ENCODE assay signal across 9 cellular contexts in the genomic region with DNA sequence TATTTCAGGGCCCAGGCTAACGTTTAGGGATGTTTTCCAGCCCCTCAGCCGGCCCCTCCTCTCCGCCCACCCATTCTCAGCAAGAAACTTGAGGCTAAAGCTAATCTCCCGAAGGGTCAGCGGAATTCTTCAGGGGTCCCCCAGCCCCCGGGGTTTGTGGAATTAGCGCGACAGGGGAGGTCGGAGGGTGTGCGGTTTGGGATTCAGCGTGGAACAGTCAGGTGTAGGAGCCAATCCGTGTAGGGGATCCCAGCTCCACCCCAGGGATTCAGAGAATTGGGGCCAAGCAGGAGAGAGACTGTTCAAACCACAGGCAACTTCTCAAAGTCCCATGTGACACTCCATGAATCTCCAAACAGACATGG. TPM values are rescaled to one million over a fixed set of nuclear protein-coding genes. Genes with fewer than 3 reads are reported as not detected.
A peak's percentile ranks its signal among the peaks of the same experiment; 100 is the strongest.
DNase-seq lines count a peak whose midpoint lies in the region; ATAC-seq, FAIRE-seq and TF ChIP-seq lines count a peak whose summit lies in the region.
"Had no signal": no experiment of that assay in that cellular context is flagged by ENCODE, and none has a peak within 500 bp of the region (broad histone marks: within the 10 kb centered on the region; RNA-seq: fewer than 3 reads in every experiment).

No MANE protein-coding gene starts in this region.

- peak overlapping the region; percentile 88 for H3K4me2 ChIP-seq in endothelial cell of umbilical vein (ENCODE audit: insufficient read depth, low read length)

- H2AFZ ChIP-seq in endothelial cell of umbilical vein (ENCODE audit: low read depth, low read length), result no peak overlapping the region

- no peaks in the 10 kb centered on the region for H3K4me1 ChIP-seq in ES-I3 (ENCODE audit: insufficient read depth, low read length)
- H3K4me1 ChIP-seq in endothelial cell of umbilical vein (ENCODE audit: control insufficient read depth, extremely low read depth, insufficient read depth, low read length), result peaks cover 42% of the 10 kb centered on the region
- peaks cover 50 to 51% of the 10 kb centered on the region in 2 experiments for H3K4me1 ChIP-seq in neutrophil (ENCODE audit: control insufficient read depth in 1 of 2, insufficient read depth in 1 of 2, low read depth in 1 of 2, low read length in 1 of 2)

- H3K27me3 ChIP-seq in endothelial cell of umbilical vein (ENCODE audit: control insufficient read depth in 2 of 2, insufficient read depth in 2 of 2, low read length in 2 of 2) (no peaks in the 10 kb centered on the region), neutrophil (no peaks in the 10 kb centered on the region)

- peaks cover 70% of the 10 kb centered on the region for H3K79me2 ChIP-seq in endothelial cell of umbilical vein (ENCODE audit: control insufficient read depth, insufficient read depth, low read length)

- peak overlapping the region; percentile 53 for H3K9ac ChIP-seq in ES-I3 (ENCODE audit: low read depth, low read length)
- H3K9ac ChIP-seq in endothelial cell of umbilical vein (replicated peaks; ENCODE audit: extremely low read depth, insufficient read depth, low read length), result peak overlapping the region; percentile 93

- FAIRE-seq in endothelial cell of umbilical vein (lab: Jason Lieb, UNC), result no peak

- no peak for TF ChIP-seq CTCF in endothelial cell of umbilical vein (IDR thresholded peaks at IDR 0.05; ENCODE audit: extremely low read depth in 1 of 2, insufficient read depth in 1 of 2, low read depth in 1 of 2, low read length in 2 of 2)
- no peak for TF ChIP-seq CTCF in neutrophil (IDR thresholded peaks at IDR 0.05)

- CTCF ChIA-PET in endothelial cell of umbilical vein (lab: Charles Lee), result interaction anchor here (1.1 to 3.1 kb wide), 9 partner anchors 17 to 234 kb away, joined by 3 to 24 read pairs (median 3); no protein-coding TSS in a partner anchor

- no peak for TF ChIP-seq POLR2A in endothelial cell of umbilical vein (IDR thresholded peaks at IDR 0.05; ENCODE audit: low read depth, low read length)

- H4K20me1 ChIP-seq in endothelial cell of umbilical vein (replicated peaks; ENCODE audit: control insufficient read depth, extremely low read depth, insufficient read depth, low read length), result no peaks in the 10 kb centered on the region

- H3K9me3 ChIP-seq in ES-I3 (ENCODE audit: control insufficient read depth, insufficient read depth, low read length) (no peaks in the 10 kb centered on the region), endothelial cell of umbilical vein (replicated peaks; ENCODE audit: control insufficient read depth, insufficient read depth, low read length) (no peaks in the 10 kb centered on the region), neutrophil (no peaks in the 10 kb centered on the region)

- intact Hi-C loops in endothelial cell of umbilical vein (cut with micrococcal nuclease), result loop anchor here (2.0 to 5.0 kb wide), 2 partner anchors 176 to 278 kb away; partner anchors contain the start of gene CCNL1

- ATAC-seq in HG02610 (IDR thresholded peaks at IDR 0.05; ENCODE audit: unreplicated experiment), result no peak
- no peak for ATAC-seq in HG03565 (IDR thresholded peaks at IDR 0.05; ENCODE audit: unreplicated experiment)

- H3K36me3 ChIP-seq in ES-I3 (ENCODE audit: insufficient read depth, low read length), result no peaks in the 10 kb centered on the region
- H3K36me3 ChIP-seq in endothelial cell of umbilical vein (ENCODE audit: control insufficient read depth in 2 of 2, extremely low read depth in 1 of 2, insufficient read depth in 2 of 2, low read length in 2 of 2), result peaks cover 0 to 16% of the 10 kb centered on the region in 2 experiments
- peaks cover 6% of the 10 kb centered on the region for H3K36me3 ChIP-seq in neutrophil

- DNase-seq in NCI-H2171 treated with DMSO at 0.1 percent for 48 hours (lab: John Stamatoyannopoulos, UW) (peak; percentile 78), endothelial cell of umbilical vein (ENCODE audit: low read depth, low spot score) (peak; percentile 46)
- no peak for DNase-seq in stimulated activated CD4-positive, alpha-beta T cell treated with anti-CD3 and anti-CD28 coated beads, Interleukin-4, amount 100 ng/mL, for 1 hour
- no peak for DNase-seq in activated naive CD4-positive, alpha-beta T cell treated with Interleukin-2 at 50 U/mL for 16 hours

- no TSS peak for BruUV-seq in endothelial cell of umbilical vein (replicated peaks; lab: Mats Ljungman, UMichigan)

- H3K27ac ChIP-seq in endothelial cell of umbilical vein (ENCODE audit: insufficient read depth, low read depth, low read length), result peak overlapping the region; percentile 74
- H3K27ac ChIP-seq in neutrophil, result peak overlapping the region; percentile 74
- H3K27ac ChIP-seq: epithelial cell of prostate had no signal

- H3K9me1 ChIP-seq in endothelial cell of umbilical vein (replicated peaks; ENCODE audit: control insufficient read depth, extremely low read depth, insufficient read depth, low read length), result no peaks in the 10 kb centered on the region

- dilution Hi-C loops in endothelial cell of umbilical vein (cut with MboI; ENCODE audit: extremely low pct_ligation_motif_present, low sequenced_read_pairs), result no loop called here

- POLR2A ChIA-PET in endothelial cell of umbilical vein (lab: Charles Lee), result interaction anchor here (1.1 to 4.3 kb wide), 3 partner anchors 78 to 264 kb away, joined by 4 to 18 read pairs (median 4); no protein-coding TSS in a partner anchor

- H3K4me3 ChIP-seq in endothelial cell of umbilical vein (replicated peaks in 1 of 3; ENCODE audit: insufficient read depth in 1 of 3, low read depth in 1 of 3, low read length in 3 of 3) (peak overlapping the region; percentile 68 to 93 (median 79)), neutrophil (ENCODE audit: low read depth in 1 of 2, low read length in 1 of 2) (peak overlapping the region; percentile 71 to 76)

TF ChIP-seq in endothelial cell of umbilical vein, 7 proteins besides CTCF, POLR2A, EP300 and RAD21:
- TF ChIP-seq POLR2AphosphoS5 (IDR thresholded peaks at IDR 0.05; ENCODE audit: insufficient read depth, low read depth, low read length), result no peak
- no peak for TF ChIP-seq GATA2 (IDR thresholded peaks at IDR 0.05; ENCODE audit: insufficient read depth, insufficient read length, low read depth, low read length)
- TF ChIP-seq, protein P1, sequence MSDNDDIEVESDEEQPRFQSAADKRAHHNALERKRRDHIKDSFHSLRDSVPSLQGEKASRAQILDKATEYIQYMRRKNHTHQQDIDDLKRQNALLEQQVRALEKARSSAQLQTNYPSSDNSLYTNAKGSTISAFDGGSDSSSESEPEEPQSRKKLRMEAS (IDR thresholded peaks at IDR 0.05; ENCODE audit: insufficient read depth, insufficient read length), result no peak
- TF ChIP-seq JUN (IDR thresholded peaks at IDR 0.05; ENCODE audit: borderline replicate concordance, insufficient read depth, insufficient read length, low read depth), result no peak
- TF ChIP-seq MYC (IDR thresholded peaks at IDR 0.05; ENCODE audit: low read depth, low read length), result no peak
- no peak for TF ChIP-seq EZH2 (IDR thresholded peaks at IDR 0.05; ENCODE audit: borderline replicate concordance, low read depth, low read length, severe bottlenecking)
- TF ChIP-seq FOS (IDR thresholded peaks at IDR 0.05; ENCODE audit: borderline replicate concordance, insufficient read depth, low read length), result no peak

RNA-seq across cellular contexts. Expression of gene PTX3, which starts 1.7 kb away (rescaled TPM):
- total RNA-seq in endothelial cell of umbilical vein, result 149 and 172 TPM in 2 replicates
- polyA plus RNA-seq in endothelial cell of umbilical vein, result 122 and 131 TPM in 2 replicates
- polyA plus RNA-seq in endothelial cell of umbilical vein (2011; cell fraction: cytosol; rRNA removed), result 157 and 193 TPM in 2 replicates
- 90.1 and 137 TPM in 2 replicates for polyA plus RNA-seq in endothelial cell of umbilical vein (2011; cell fraction: nucleus; rRNA removed)
- polyA plus RNA-seq in endothelial cell of umbilical vein (2012), result 252 and 339 TPM in 2 replicates
- 178 and 192 TPM in 2 replicates for polyA minus RNA-seq in endothelial cell of umbilical vein
- polyA minus RNA-seq in endothelial cell of umbilical vein (2011; cell fraction: cytosol; rRNA and poly(A)+ RNA removed), result 0.51 TPM
- 35.4 and 48.3 TPM in 2 replicates for polyA minus RNA-seq in endothelial cell of umbilical vein (2011; cell fraction: nucleus; rRNA and poly(A)+ RNA removed)

Comparison
In these comparisons a context has a peak if more than half of its experiments do, and no peak if none do; other contexts are left out.
1. DNase-seq: peak in NCI-H2171 treated with DMSO at 0.1 percent for 48 hours (single experiment) and endothelial cell of umbilical vein (single experiment); none in stimulated activated CD4-positive, alpha-beta T cell treated with anti-CD3 and anti-CD28 coated beads, Interleukin-4, amount 100 ng/mL, for 1 hour (single experiment) and activated naive CD4-positive, alpha-beta T cell treated with Interleukin-2 at 50 U/mL for 16 hours (single experiment).